Comparison of ENCODE assay signal across 8 cellular contexts in the genomic region with DNA sequence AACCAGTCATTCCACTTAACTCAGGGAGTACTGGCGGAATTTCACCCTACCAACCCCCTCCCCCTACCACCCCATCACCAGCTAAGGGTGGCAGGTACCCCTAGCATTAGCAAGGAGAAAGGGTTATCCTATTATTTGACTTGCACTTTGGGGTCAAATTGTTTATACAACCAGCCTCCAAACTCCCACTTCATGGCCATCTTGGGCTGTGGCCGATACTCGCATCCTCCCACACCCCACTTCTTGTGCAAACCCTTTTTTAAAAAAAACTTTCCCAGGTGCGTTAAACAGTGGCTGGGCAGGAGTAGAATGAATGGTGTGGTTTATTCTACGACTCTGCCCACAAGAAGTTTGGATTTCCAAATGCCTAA. TPM values are rescaled to one million over a fixed set of nuclear protein-coding genes. Genes with fewer than 3 reads are reported as not detected.
DNase-seq lines count a peak whose midpoint lies in the region; ATAC-seq, FAIRE-seq and TF ChIP-seq lines count a peak whose summit lies in the region.

No MANE protein-coding gene starts in this region.

- H3K9me3 Mint-ChIP-seq in activated CD4-positive, alpha-beta T cell treated with anti-CD3 and anti-CD28 coated beads, Interleukin-2, amount 10 ng/mL, durations not matched to agents 24 days and 14 days: no peaks in the 10 kb centered on the region
- H3K9me3 Mint-ChIP-seq in activated T-helper 2 cell treated with anti-CD3 and anti-CD28 coated beads, Interferon-gamma antibody, Interleukin-2, Interleukin-4, amounts not matched to agents 10 μg/mL and 5 μg/mL and 100 μg/mL, durations not matched to agents 14 hours and 24 hours and 36 hours: no peaks in the 10 kb centered on the region

- H3K4me1 ChIP-seq in kidney (ENCODE audit: control insufficient read depth in 1 of 2, insufficient read depth in 1 of 2, low read depth in 1 of 2, low read length in 2 of 2) (peaks cover 17 to 20% of the 10 kb centered on the region in 2 donors), thymus (ENCODE audit: control insufficient read depth, insufficient read depth, low read length) (peaks cover 3% of the 10 kb centered on the region)

- H3K36me3 ChIP-seq in kidney (ENCODE audit: control insufficient read depth in 1 of 2, insufficient read depth in 2 of 2, low read length in 2 of 2): peaks cover 9 to 21% of the 10 kb centered on the region in 2 donors
- peaks cover 44% of the 10 kb centered on the region for H3K36me3 ChIP-seq in thymus (ENCODE audit: control insufficient read depth, insufficient read depth)

- no peaks in the 10 kb centered on the region for H3K27me3 ChIP-seq in thymus (ENCODE audit: control insufficient read depth, insufficient read depth)

- TF ChIP-seq CTCF in kidney (IDR thresholded peaks at IDR 0.05; ENCODE audit: borderline replicate concordance, extremely low read depth, insufficient read depth): no peak

- H3K27ac ChIP-seq in kidney (ENCODE audit: low read depth in 2 of 2, low read length in 2 of 2) (peak overlapping the region; percentile 76 to 90), thymus (ENCODE audit: low read depth) (peak overlapping the region; percentile 86)

- H3K4me1 Mint-ChIP-seq in activated CD4-positive, alpha-beta T cell treated with anti-CD3 and anti-CD28 coated beads, Interleukin-2, amount 10 ng/mL, durations not matched to agents 24 days and 14 days: peaks cover 28% of the 10 kb centered on the region
- H3K4me1 Mint-ChIP-seq in activated T-helper 2 cell treated with anti-CD3 and anti-CD28 coated beads, Interferon-gamma antibody, Interleukin-2, Interleukin-4, amounts not matched to agents 10 μg/mL and 5 μg/mL and 100 μg/mL, durations not matched to agents 14 hours and 24 hours and 36 hours (ENCODE audit: low read depth): peaks cover 31% of the 10 kb centered on the region

- H3K9me3 ChIP-seq in kidney (ENCODE audit: control insufficient read depth in 1 of 2, low read length in 2 of 2) (no peaks in the 10 kb centered on the region), thymus (ENCODE audit: control insufficient read depth) (no peaks in the 10 kb centered on the region)

- peak overlapping the region; percentile 26 to 96 for H3K4me3 ChIP-seq in kidney (ENCODE audit: low read length in 2 of 2)
- peak overlapping the region; percentile 33 for H3K4me3 ChIP-seq in thymus (ENCODE audit: low read length)

- WGBS in thymus: 85% methylated on average over 5 of the region's 5 CpGs

- H3K9ac ChIP-seq in kidney (ENCODE audit: low read length in 2 of 2): peak overlapping the region in 1 of 2 donors; percentile 66

- FAIRE-seq in kidney (lab: Jason Lieb, UNC): no peak

- intact Hi-C loops in activated CD4-positive, alpha-beta T cell treated with anti-CD3 and anti-CD28 coated beads, Interleukin-2, amount 10 ng/mL, durations not matched to agents 24 days and 14 days (cut with micrococcal nuclease): loop anchor here (1.0 to 5.0 kb wide), 4 partner anchors 10 to 76 kb away; partner anchors contain the start of genes HDGF, ISG20L2, METTL25B and PRCC
- intact Hi-C loops in activated T-helper 2 cell treated with anti-CD3 and anti-CD28 coated beads, Interferon-gamma antibody, Interleukin-2, Interleukin-4, amounts not matched to agents 10 μg/mL and 5 μg/mL and 100 μg/mL, durations not matched to agents 14 hours and 24 hours and 36 hours (cut with micrococcal nuclease): loop anchor here (1.0 kb wide), 3 partner anchors 10 to 26 kb away; partner anchors contain the start of genes HDGF, ISG20L2, METTL25B and PRCC
- intact Hi-C loops in kidney (cut with DNase I): no loop called here

- ATAC-seq in HG02970 (IDR thresholded peaks at IDR 0.05; ENCODE audit: low FRiP score, unreplicated experiment): no peak
- no peak for ATAC-seq in HG02610 (IDR thresholded peaks at IDR 0.05; ENCODE audit: unreplicated experiment)

- H3K36me3 Mint-ChIP-seq in activated CD4-positive, alpha-beta T cell treated with anti-CD3 and anti-CD28 coated beads, Interleukin-2, amount 10 ng/mL, durations not matched to agents 24 days and 14 days (ENCODE audit: low read depth): peaks cover 65% of the 10 kb centered on the region
- H3K36me3 Mint-ChIP-seq in activated T-helper 2 cell treated with anti-CD3 and anti-CD28 coated beads, Interferon-gamma antibody, Interleukin-2, Interleukin-4, amounts not matched to agents 10 μg/mL and 5 μg/mL and 100 μg/mL, durations not matched to agents 14 hours and 24 hours and 36 hours (ENCODE audit: low read depth): peaks cover 80% of the 10 kb centered on the region

- DNase-seq in activated CD4-positive, alpha-beta T cell treated with anti-CD3 and anti-CD28 coated beads, Interleukin-2, amount 10 ng/mL, durations not matched to agents 24 days and 14 days: no peak
- no peak for DNase-seq in activated CD4-positive, alpha-beta T cell treated with anti-CD3 and anti-CD28 coated beads, Interleukin-2, amount 50 U/mL, for 1 hour
- DNase-seq in activated T-helper 2 cell treated with anti-CD3 and anti-CD28 coated beads, Interferon-gamma antibody, Interleukin-2, Interleukin-4, amounts not matched to agents 10 μg/mL and 5 μg/mL and 100 μg/mL, durations not matched to agents 14 hours and 24 hours and 36 hours (ENCODE audit: low spot score): no peak
- DNase-seq in kidney (no peak), 8988T (no peak)

- H3K4me3 Mint-ChIP-seq in activated CD4-positive, alpha-beta T cell treated with anti-CD3 and anti-CD28 coated beads, Interleukin-2, amount 10 ng/mL, durations not matched to agents 24 days and 14 days: peak overlapping the region; percentile 98
- H3K4me3 Mint-ChIP-seq in activated T-helper 2 cell treated with anti-CD3 and anti-CD28 coated beads, Interferon-gamma antibody, Interleukin-2, Interleukin-4, amounts not matched to agents 10 μg/mL and 5 μg/mL and 100 μg/mL, durations not matched to agents 14 hours and 24 hours and 36 hours (ENCODE audit: low read depth): peak overlapping the region; percentile 95

- no peaks in the 10 kb centered on the region for H3K27me3 Mint-ChIP-seq in activated CD4-positive, alpha-beta T cell treated with anti-CD3 and anti-CD28 coated beads, Interleukin-2, amount 10 ng/mL, durations not matched to agents 24 days and 14 days
- H3K27me3 Mint-ChIP-seq in activated T-helper 2 cell treated with anti-CD3 and anti-CD28 coated beads, Interferon-gamma antibody, Interleukin-2, Interleukin-4, amounts not matched to agents 10 μg/mL and 5 μg/mL and 100 μg/mL, durations not matched to agents 14 hours and 24 hours and 36 hours (ENCODE audit: low read depth): no peaks in the 10 kb centered on the region

- H3K27ac Mint-ChIP-seq in activated CD4-positive, alpha-beta T cell treated with anti-CD3 and anti-CD28 coated beads, Interleukin-2, amount 10 ng/mL, durations not matched to agents 24 days and 14 days: peak overlapping the region; percentile 96
- peak overlapping the region; percentile 92 for H3K27ac Mint-ChIP-seq in activated T-helper 2 cell treated with anti-CD3 and anti-CD28 coated beads, Interferon-gamma antibody, Interleukin-2, Interleukin-4, amounts not matched to agents 10 μg/mL and 5 μg/mL and 100 μg/mL, durations not matched to agents 14 hours and 24 hours and 36 hours

RNA-seq across cellular contexts. Expression of gene MRPL24, which starts 0.7 kb away (rescaled TPM):
- total RNA-seq in activated CD4-positive, alpha-beta T cell treated with anti-CD3 and anti-CD28 coated beads, Interleukin-2, amount 10 ng/mL, durations not matched to agents 24 days and 14 days: 134 and 135 TPM in 2 replicates
- 116 and 124 TPM in 2 replicates for total RNA-seq in activated T-helper 2 cell treated with anti-CD3 and anti-CD28 coated beads, Interferon-gamma antibody, Interleukin-2, Interleukin-4, amounts not matched to agents 10 μg/mL and 5 μg/mL and 100 μg/mL, durations not matched to agents 14 hours and 24 hours and 36 hours
- 71.9 TPM for total RNA-seq in kidney
- polyA plus RNA-seq in kidney (ENCODE audit: insufficient read depth, low read depth, low replicate concordance): 174 TPM
- polyA plus RNA-seq in thymus: 59.0 TPM

RNA-seq across cellular contexts. Expression of gene HDGF, which starts 9.9 kb away (rescaled TPM):
- total RNA-seq in activated CD4-positive, alpha-beta T cell treated with anti-CD3 and anti-CD28 coated beads, Interleukin-2, amount 10 ng/mL, durations not matched to agents 24 days and 14 days: 360 and 367 TPM in 2 replicates
- 359 and 360 TPM in 2 replicates for total RNA-seq in activated T-helper 2 cell treated with anti-CD3 and anti-CD28 coated beads, Interferon-gamma antibody, Interleukin-2, Interleukin-4, amounts not matched to agents 10 μg/mL and 5 μg/mL and 100 μg/mL, durations not matched to agents 14 hours and 24 hours and 36 hours
- 198 TPM for total RNA-seq in kidney
- polyA plus RNA-seq in kidney (ENCODE audit: insufficient read depth, low read depth, low replicate concordance): 206 TPM
- polyA plus RNA-seq in thymus: 116 TPM

RNA-seq across cellular contexts. Expression of gene ISG20L2, which starts 13.0 kb away (rescaled TPM):
- 75.4 and 83.1 TPM in 2 replicates for total RNA-seq in activated CD4-positive, alpha-beta T cell treated with anti-CD3 and anti-CD28 coated beads, Interleukin-2, amount 10 ng/mL, durations not matched to agents 24 days and 14 days
- total RNA-seq in activated T-helper 2 cell treated with anti-CD3 and anti-CD28 coated beads, Interferon-gamma antibody, Interleukin-2, Interleukin-4, amounts not matched to agents 10 μg/mL and 5 μg/mL and 100 μg/mL, durations not matched to agents 14 hours and 24 hours and 36 hours: 52.2 and 57.4 TPM in 2 replicates
- total RNA-seq in kidney: 23.3 TPM
- polyA plus RNA-seq in kidney (ENCODE audit: insufficient read depth, low read depth, low replicate concordance) (13.3 TPM), thymus (12.0 TPM)

RNA-seq across cellular contexts. Expression of gene METTL25B, which starts 13.3 kb away (rescaled TPM):
- 35.9 and 40.5 TPM in 2 replicates for total RNA-seq in activated CD4-positive, alpha-beta T cell treated with anti-CD3 and anti-CD28 coated beads, Interleukin-2, amount 10 ng/mL, durations not matched to agents 24 days and 14 days
- 37.3 and 45.2 TPM in 2 replicates for total RNA-seq in activated T-helper 2 cell treated with anti-CD3 and anti-CD28 coated beads, Interferon-gamma antibody, Interleukin-2, Interleukin-4, amounts not matched to agents 10 μg/mL and 5 μg/mL and 100 μg/mL, durations not matched to agents 14 hours and 24 hours and 36 hours
- 35.2 TPM for total RNA-seq in kidney
- polyA plus RNA-seq in kidney (ENCODE audit: insufficient read depth, low read depth, low replicate concordance) (29.4 TPM), thymus (39.4 TPM)

RNA-seq across cellular contexts. Expression of gene PRCC, which starts 25.7 kb away (rescaled TPM):
- total RNA-seq in activated CD4-positive, alpha-beta T cell treated with anti-CD3 and anti-CD28 coated beads, Interleukin-2, amount 10 ng/mL, durations not matched to agents 24 days and 14 days: 106 and 120 TPM in 2 replicates
- total RNA-seq in activated T-helper 2 cell treated with anti-CD3 and anti-CD28 coated beads, Interferon-gamma antibody, Interleukin-2, Interleukin-4, amounts not matched to agents 10 μg/mL and 5 μg/mL and 100 μg/mL, durations not matched to agents 14 hours and 24 hours and 36 hours: 94.8 and 110 TPM in 2 replicates
- total RNA-seq in kidney: 52.8 TPM
- polyA plus RNA-seq in kidney (ENCODE audit: insufficient read depth, low read depth, low replicate concordance) (50.5 TPM), thymus (72.9 TPM)
